In genomic region chr3:128616516-128617269, GRCh38 we compare ENCODE assay signal across 2 cellular contexts.
TF ChIP-seq lines count a peak whose summit lies in the region.

No MANE protein-coding gene starts in this region.

TF ChIP-seq in SK-N-SH, 30 proteins besides CTCF, POLR2A, EP300 and RAD21 (continued from another document):
- TF ChIP-seq MEF2A (IDR thresholded peaks at IDR 0.05; ENCODE audit: borderline replicate concordance, low read depth) = no peak
- TF ChIP-seq USF1 (IDR thresholded peaks at IDR 0.05; ENCODE audit: borderline replicate concordance, low read depth) = no peak
- no peak for TF ChIP-seq POLR2AphosphoS5 (IDR thresholded peaks at IDR 0.05; ENCODE audit: low read depth, low read length)
- no peak for TF ChIP-seq REST (IDR thresholded peaks at IDR 0.05; ENCODE audit: low read depth, low read length)
- no peak for TF ChIP-seq IRF3 (IDR thresholded peaks at IDR 0.05; ENCODE audit: low read depth, low read length)
- TF ChIP-seq, protein P1, sequence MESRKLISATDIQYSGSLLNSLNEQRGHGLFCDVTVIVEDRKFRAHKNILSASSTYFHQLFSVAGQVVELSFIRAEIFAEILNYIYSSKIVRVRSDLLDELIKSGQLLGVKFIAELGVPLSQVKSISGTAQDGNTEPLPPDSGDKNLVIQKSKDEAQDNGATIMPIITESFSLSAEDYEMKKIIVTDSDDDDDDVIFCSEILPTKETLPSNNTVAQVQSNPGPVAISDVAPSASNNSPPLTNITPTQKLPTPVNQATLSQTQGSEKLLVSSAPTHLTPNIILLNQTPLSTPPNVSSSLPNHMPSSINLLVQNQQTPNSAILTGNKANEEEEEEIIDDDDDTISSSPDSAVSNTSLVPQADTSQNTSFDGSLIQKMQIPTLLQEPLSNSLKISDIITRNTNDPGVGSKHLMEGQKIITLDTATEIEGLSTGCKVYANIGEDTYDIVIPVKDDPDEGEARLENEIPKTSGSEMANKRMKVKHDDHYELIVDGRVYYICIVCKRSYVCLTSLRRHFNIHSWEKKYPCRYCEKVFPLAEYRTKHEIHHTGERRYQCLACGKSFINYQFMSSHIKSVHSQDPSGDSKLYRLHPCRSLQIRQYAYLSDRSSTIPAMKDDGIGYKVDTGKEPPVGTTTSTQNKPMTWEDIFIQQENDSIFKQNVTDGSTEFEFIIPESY (IDR thresholded peaks at IDR 0.05; ENCODE audit: borderline replicate concordance, low read depth) = no peak
- TF ChIP-seq GABPA (IDR thresholded peaks at IDR 0.05; ENCODE audit: low read depth) = no peak
- no peak for TF ChIP-seq CHD2 (IDR thresholded peaks at IDR 0.05; ENCODE audit: low read length, partially characterized antibody)

TF ChIP-seq in SK-N-SH treated with all-trans-retinoic acid at 6 μM for 48 hours, 23 proteins besides CTCF, POLR2A, EP300 and RAD21 (continued from another document):
- no peak for TF ChIP-seq CSRNP3 (CRISPR knock-in tag; IDR thresholded peaks at IDR 0.05)
- no peak for TF ChIP-seq BACH2 (CRISPR knock-in tag; IDR thresholded peaks at IDR 0.05; ENCODE audit: borderline replicate concordance)
- no peak for TF ChIP-seq ZC3H10 (CRISPR knock-in tag; IDR thresholded peaks at IDR 0.05)
- no peak for TF ChIP-seq TCF4 (CRISPR knock-in tag; IDR thresholded peaks at IDR 0.05; ENCODE audit: borderline replicate concordance)
- TF ChIP-seq, protein P2, sequence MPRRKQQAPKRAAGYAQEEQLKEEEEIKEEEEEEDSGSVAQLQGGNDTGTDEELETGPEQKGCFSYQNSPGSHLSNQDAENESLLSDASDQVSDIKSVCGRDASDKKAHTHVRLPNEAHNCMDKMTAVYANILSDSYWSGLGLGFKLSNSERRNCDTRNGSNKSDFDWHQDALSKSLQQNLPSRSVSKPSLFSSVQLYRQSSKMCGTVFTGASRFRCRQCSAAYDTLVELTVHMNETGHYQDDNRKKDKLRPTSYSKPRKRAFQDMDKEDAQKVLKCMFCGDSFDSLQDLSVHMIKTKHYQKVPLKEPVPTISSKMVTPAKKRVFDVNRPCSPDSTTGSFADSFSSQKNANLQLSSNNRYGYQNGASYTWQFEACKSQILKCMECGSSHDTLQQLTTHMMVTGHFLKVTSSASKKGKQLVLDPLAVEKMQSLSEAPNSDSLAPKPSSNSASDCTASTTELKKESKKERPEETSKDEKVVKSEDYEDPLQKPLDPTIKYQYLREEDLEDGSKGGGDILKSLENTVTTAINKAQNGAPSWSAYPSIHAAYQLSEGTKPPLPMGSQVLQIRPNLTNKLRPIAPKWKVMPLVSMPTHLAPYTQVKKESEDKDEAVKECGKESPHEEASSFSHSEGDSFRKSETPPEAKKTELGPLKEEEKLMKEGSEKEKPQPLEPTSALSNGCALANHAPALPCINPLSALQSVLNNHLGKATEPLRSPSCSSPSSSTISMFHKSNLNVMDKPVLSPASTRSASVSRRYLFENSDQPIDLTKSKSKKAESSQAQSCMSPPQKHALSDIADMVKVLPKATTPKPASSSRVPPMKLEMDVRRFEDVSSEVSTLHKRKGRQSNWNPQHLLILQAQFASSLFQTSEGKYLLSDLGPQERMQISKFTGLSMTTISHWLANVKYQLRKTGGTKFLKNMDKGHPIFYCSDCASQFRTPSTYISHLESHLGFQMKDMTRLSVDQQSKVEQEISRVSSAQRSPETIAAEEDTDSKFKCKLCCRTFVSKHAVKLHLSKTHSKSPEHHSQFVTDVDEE (CRISPR knock-in tag; IDR thresholded peaks at IDR 0.05) = no peak
- TF ChIP-seq ZNF565 (CRISPR knock-in tag; conservative IDR thresholded peaks at IDR 0.05; ENCODE audit: low read depth) = no peak
- no peak for TF ChIP-seq SNAI2 (CRISPR knock-in tag; IDR thresholded peaks at IDR 0.05)
- no peak for TF ChIP-seq ZFP3 (CRISPR knock-in tag; IDR thresholded peaks at IDR 0.05)
